In genomic region chr1:192808588-192809285, GRCh38 we compare ENCODE assay signal across 1 cellular context.
TF ChIP-seq lines count a peak whose summit lies in the region.

A gene with protein sequence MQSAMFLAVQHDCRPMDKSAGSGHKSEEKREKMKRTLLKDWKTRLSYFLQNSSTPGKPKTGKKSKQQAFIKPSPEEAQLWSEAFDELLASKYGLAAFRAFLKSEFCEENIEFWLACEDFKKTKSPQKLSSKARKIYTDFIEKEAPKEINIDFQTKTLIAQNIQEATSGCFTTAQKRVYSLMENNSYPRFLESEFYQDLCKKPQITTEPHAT (plus strand): TSS chr1:192809039. CDS start chr1:192809072, 33 bp downstream.

TF ChIP-seq in HepG2, 621 proteins besides CTCF, POLR2A, EP300 and RAD21 (continued from another document and continues in another):
- TF ChIP-seq AHDC1 (CRISPR knock-in tag; IDR thresholded peaks at IDR 0.05; ENCODE audit: borderline replicate concordance) (peak; percentile 58), ZFP90 (CRISPR knock-in tag; IDR thresholded peaks at IDR 0.05; ENCODE audit: borderline replicate concordance) (peak; percentile 56; the same call in 1 of the 2 replicates), ZNF792 (CRISPR knock-in tag; IDR thresholded peaks at IDR 0.05) (peak; percentile 85), ZNF546 (CRISPR knock-in tag; conservative IDR thresholded peaks at IDR 0.05) (0 out of 2 replicates have a peak, but pooled peaks have one; percentile 61), LBX2 (CRISPR knock-in tag; IDR thresholded peaks at IDR 0.05; ENCODE audit: borderline replicate concordance) (peak; percentile 74; the same call in 1 of the 2 replicates), DR1 (CRISPR knock-in tag; IDR thresholded peaks at IDR 0.05) (peak; percentile 95; the same call in 1 of the 2 replicates), HIVEP1 (CRISPR knock-in tag; IDR thresholded peaks at IDR 0.05) (peak; percentile 77; the same call in 1 of the 2 replicates), MTA1 (CRISPR knock-in tag; IDR thresholded peaks at IDR 0.05; ENCODE audit: borderline replicate concordance) (peak; percentile 79; the same call in 1 of the 2 replicates), REPIN1 (CRISPR knock-in tag; IDR thresholded peaks at IDR 0.05; ENCODE audit: borderline replicate concordance, low read depth) (peak; percentile 51; the same call in 1 of the 2 replicates), ZNF878 (CRISPR knock-in tag; IDR thresholded peaks at IDR 0.05) (0 out of 2 replicates have a peak, but pooled peaks have one; percentile 56), XRCC5 (optimal IDR thresholded peaks at IDR 0.05; ENCODE audit: low read length) (peak; percentile 55), FOXO1 (CRISPR knock-in tag; IDR thresholded peaks at IDR 0.05) (peak; percentile 10; the same call in 1 of the 2 replicates), HDAC2 (CRISPR knock-in tag; IDR thresholded peaks at IDR 0.05) (peak; percentile 41; the same call in 1 of the 2 replicates), IRF9 (CRISPR knock-in tag; IDR thresholded peaks at IDR 0.05; ENCODE audit: borderline replicate concordance) (peak; percentile 27; the same call in 1 of the 2 replicates), ZNF570 (CRISPR knock-in tag; IDR thresholded peaks at IDR 0.05; ENCODE audit: borderline replicate concordance) (peak; percentile 88; the same call in 1 of the 2 replicates), ZBTB33 (CRISPR knock-in tag; IDR thresholded peaks at IDR 0.05) (peak; percentile 48), ZSCAN20 (CRISPR knock-in tag; IDR thresholded peaks at IDR 0.05; ENCODE audit: borderline replicate concordance) (peak; percentile 84), RXRA (CRISPR knock-in tag; IDR thresholded peaks at IDR 0.05) (peak; percentile 48; the same call in 1 of the 2 replicates), RBM22 (optimal IDR thresholded peaks at IDR 0.05; ENCODE audit: low read length) (no peak), GATA4 (IDR thresholded peaks at IDR 0.05; ENCODE audit: borderline replicate concordance, low read depth) (peak; percentile 56; the same call in 1 of the 2 replicates), GFI1 (CRISPR knock-in tag; IDR thresholded peaks at IDR 0.05; ENCODE audit: borderline replicate concordance) (0 out of 2 replicates have a peak, but pooled peaks have one; percentile 46), SNAI1 (CRISPR knock-in tag; IDR thresholded peaks at IDR 0.05; ENCODE audit: borderline replicate concordance) (peak; percentile 90), HNRNPUL1 (IDR thresholded peaks at IDR 0.05; ENCODE audit: low read depth, low read length) (no peak), MTF2 (CRISPR knock-in tag; IDR thresholded peaks at IDR 0.05; ENCODE audit: borderline replicate concordance) (0 out of 2 replicates have a peak, but pooled peaks have one; percentile 60), SMARCE1 (IDR thresholded peaks at IDR 0.05; ENCODE audit: borderline replicate concordance) (no peak), ZNF496 (CRISPR knock-in tag; IDR thresholded peaks at IDR 0.05; ENCODE audit: insufficient replicate concordance) (no peak), ZNF234 (CRISPR knock-in tag; conservative IDR thresholded peaks at IDR 0.05) (peak; percentile 88; the same call in 1 of the 2 replicates), ZNF746 (CRISPR knock-in tag; IDR thresholded peaks at IDR 0.05) (peak; percentile 70), KLF11 (CRISPR knock-in tag; IDR thresholded peaks at IDR 0.05) (no peak; the same call in 1 of the 2 replicates), ASH2L (IDR thresholded peaks at IDR 0.05; ENCODE audit: insufficient read length, low read depth, low read length) (peak; percentile 69), MBD4 (IDR thresholded peaks at IDR 0.05; ENCODE audit: borderline replicate concordance, low read length) (no peak), YY1 (IDR thresholded peaks at IDR 0.05; ENCODE audit: insufficient read depth, insufficient replicate concordance, low read depth, low read length) (peak; percentile 27), JUN (CRISPR knock-in tag; IDR thresholded peaks at IDR 0.05) (peak; percentile 58; the same call in 1 of the 2 replicates), ZNF382 (CRISPR knock-in tag; IDR thresholded peaks at IDR 0.05; ENCODE audit: borderline replicate concordance) (no peak)
- TF ChIP-seq, protein P1, sequence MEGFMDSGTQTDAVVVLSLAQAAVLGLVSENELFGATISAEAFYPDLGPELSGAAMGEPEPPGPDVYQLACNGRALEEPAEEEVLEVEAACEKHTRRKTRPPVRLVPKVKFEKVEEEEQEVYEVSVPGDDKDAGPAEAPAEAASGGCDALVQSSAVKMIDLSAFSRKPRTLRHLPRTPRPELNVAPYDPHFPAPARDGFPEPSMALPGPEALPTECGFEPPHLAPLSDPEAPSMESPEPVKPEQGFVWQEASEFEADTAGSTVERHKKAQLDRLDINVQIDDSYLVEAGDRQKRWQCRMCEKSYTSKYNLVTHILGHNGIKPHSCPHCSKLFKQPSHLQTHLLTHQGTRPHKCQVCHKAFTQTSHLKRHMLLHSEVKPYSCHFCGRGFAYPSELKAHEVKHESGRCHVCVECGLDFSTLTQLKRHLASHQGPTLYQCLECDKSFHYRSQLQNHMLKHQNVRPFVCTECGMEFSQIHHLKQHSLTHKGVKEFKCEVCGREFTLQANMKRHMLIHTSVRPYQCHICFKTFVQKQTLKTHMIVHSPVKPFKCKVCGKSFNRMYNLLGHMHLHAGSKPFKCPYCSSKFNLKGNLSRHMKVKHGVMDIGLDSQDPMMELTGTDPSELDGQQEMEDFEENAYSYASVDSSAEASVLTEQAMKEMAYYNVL (CRISPR knock-in tag; IDR thresholded peaks at IDR 0.05; ENCODE audit: borderline replicate concordance) = no peak
- TF ChIP-seq, protein P2, sequence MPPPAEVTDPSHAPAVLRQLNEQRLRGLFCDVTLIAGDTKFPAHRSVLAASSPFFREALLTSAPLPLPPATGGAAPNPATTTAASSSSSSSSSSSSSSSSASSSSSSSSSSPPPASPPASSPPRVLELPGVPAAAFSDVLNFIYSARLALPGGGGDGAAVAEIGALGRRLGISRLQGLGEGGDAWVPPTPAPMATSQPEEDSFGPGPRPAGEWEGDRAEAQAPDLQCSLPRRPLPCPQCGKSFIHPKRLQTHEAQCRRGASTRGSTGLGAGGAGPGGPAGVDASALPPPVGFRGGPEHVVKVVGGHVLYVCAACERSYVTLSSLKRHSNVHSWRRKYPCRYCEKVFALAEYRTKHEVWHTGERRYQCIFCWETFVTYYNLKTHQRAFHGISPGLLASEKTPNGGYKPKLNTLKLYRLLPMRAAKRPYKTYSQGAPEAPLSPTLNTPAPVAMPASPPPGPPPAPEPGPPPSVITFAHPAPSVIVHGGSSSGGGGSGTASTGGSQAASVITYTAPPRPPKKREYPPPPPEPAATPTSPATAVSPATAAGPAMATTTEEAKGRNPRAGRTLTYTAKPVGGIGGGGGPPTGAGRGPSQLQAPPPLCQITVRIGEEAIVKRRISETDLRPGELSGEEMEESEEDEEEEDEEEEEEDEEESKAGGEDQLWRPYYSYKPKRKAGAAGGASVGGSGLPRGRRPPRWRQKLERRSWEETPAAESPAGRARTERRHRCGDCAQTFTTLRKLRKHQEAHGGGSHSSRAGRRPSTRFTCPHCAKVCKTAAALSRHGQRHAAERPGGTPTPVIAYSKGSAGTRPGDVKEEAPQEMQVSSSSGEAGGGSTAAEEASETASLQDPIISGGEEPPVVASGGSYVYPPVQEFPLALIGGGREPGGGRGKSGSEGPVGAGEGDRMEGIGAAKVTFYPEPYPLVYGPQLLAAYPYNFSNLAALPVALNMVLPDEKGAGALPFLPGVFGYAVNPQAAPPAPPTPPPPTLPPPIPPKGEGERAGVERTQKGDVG (CRISPR knock-in tag; IDR thresholded peaks at IDR 0.05; ENCODE audit: borderline replicate concordance) = peak; percentile 59; the same call in 1 of the 2 replicates
- TF ChIP-seq, protein P3, sequence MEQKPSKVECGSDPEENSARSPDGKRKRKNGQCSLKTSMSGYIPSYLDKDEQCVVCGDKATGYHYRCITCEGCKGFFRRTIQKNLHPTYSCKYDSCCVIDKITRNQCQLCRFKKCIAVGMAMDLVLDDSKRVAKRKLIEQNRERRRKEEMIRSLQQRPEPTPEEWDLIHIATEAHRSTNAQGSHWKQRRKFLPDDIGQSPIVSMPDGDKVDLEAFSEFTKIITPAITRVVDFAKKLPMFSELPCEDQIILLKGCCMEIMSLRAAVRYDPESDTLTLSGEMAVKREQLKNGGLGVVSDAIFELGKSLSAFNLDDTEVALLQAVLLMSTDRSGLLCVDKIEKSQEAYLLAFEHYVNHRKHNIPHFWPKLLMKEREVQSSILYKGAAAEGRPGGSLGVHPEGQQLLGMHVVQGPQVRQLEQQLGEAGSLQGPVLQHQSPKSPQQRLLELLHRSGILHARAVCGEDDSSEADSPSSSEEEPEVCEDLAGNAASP (CRISPR knock-in tag; IDR thresholded peaks at IDR 0.05; ENCODE audit: borderline replicate concordance) = peak; percentile 43; the same call in 1 of the 2 replicates
- TF ChIP-seq, protein P4, sequence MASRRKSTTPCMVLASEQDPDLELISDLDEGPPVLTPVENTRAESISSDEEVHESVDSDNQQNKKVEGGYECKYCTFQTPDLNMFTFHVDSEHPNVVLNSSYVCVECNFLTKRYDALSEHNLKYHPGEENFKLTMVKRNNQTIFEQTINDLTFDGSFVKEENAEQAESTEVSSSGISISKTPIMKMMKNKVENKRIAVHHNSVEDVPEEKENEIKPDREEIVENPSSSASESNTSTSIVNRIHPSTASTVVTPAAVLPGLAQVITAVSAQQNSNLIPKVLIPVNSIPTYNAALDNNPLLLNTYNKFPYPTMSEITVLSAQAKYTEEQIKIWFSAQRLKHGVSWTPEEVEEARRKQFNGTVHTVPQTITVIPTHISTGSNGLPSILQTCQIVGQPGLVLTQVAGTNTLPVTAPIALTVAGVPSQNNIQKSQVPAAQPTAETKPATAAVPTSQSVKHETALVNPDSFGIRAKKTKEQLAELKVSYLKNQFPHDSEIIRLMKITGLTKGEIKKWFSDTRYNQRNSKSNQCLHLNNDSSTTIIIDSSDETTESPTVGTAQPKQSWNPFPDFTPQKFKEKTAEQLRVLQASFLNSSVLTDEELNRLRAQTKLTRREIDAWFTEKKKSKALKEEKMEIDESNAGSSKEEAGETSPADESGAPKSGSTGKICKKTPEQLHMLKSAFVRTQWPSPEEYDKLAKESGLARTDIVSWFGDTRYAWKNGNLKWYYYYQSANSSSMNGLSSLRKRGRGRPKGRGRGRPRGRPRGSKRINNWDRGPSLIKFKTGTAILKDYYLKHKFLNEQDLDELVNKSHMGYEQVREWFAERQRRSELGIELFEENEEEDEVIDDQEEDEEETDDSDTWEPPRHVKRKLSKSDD (CRISPR knock-in tag; IDR thresholded peaks at IDR 0.05; ENCODE audit: low read depth) = peak; percentile 6; the same call in 1 of the 2 replicates
